1 cellular context compared by ENCODE assay signal in genomic region chrX:3715921-3716320, GRCh38.
TF ChIP-seq lines count a peak whose summit lies in the region.

No MANE protein-coding gene starts in this region.

TF ChIP-seq in WTC11, 78 proteins besides CTCF, POLR2A, EP300 and RAD21 (continued from another document):
- TF ChIP-seq ZNF532 (CRISPR knock-in tag; IDR thresholded peaks at IDR 0.05; ENCODE audit: borderline replicate concordance) = no peak
- TF ChIP-seq, protein P1, sequence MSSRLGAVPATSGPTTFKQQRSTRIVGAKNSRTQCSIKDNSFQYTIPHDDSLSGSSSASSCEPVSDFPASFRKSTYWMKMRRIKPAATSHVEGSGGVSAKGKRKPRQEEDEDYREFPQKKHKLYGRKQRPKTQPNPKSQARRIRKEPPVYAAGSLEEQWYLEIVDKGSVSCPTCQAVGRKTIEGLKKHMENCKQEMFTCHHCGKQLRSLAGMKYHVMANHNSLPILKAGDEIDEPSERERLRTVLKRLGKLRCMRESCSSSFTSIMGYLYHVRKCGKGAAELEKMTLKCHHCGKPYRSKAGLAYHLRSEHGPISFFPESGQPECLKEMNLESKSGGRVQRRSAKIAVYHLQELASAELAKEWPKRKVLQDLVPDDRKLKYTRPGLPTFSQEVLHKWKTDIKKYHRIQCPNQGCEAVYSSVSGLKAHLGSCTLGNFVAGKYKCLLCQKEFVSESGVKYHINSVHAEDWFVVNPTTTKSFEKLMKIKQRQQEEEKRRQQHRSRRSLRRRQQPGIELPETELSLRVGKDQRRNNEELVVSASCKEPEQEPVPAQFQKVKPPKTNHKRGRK (CRISPR knock-in tag; IDR thresholded peaks at IDR 0.05; ENCODE audit: borderline replicate concordance) = no peak
- peak; percentile 64; the same call in 1 of the 2 replicates for TF ChIP-seq ZNF121 (CRISPR knock-in tag; IDR thresholded peaks at IDR 0.05)
- TF ChIP-seq CREB1 (CRISPR knock-in tag; IDR thresholded peaks at IDR 0.05) = no peak
